In genomic region chr13:113630804-113631203, GRCh38 we compare ENCODE assay signal across 20 cellular contexts. TPM values are rescaled to one million over a fixed set of nuclear protein-coding genes. Genes with fewer than 3 reads are reported as not detected.
DNase-seq lines count a peak whose midpoint lies in the region; TF ChIP-seq lines count a peak whose summit lies in the region.
"Had no signal": no experiment of that assay in that cellular context is flagged by ENCODE, and none has a peak within 500 bp of the region (broad histone marks: within the 10 kb centered on the region; RNA-seq: fewer than 3 reads in every experiment).

No MANE protein-coding gene starts in this region.

- peak overlapping the region; percentile 51 for H3K27ac Mint-ChIP-seq in activated naive CD4-positive, alpha-beta T cell treated with anti-CD3 and anti-CD28 coated beads, Interleukin-2, amount 50 U/mL, for 24 hours
- H3K27ac Mint-ChIP-seq: HFFc6 had no signal

- intact Hi-C loops in posterior vena cava (cut with DNase I) = loop anchor here in 1 of 2 donors (2.0 to 5.0 kb wide), 2 partner anchors 38 to 989 kb away; no protein-coding TSS in a partner anchor

- H3K9me3 Mint-ChIP-seq in activated naive CD4-positive, alpha-beta T cell treated with anti-CD3 and anti-CD28 coated beads, Interleukin-2, amount 50 U/mL, for 24 hours = no peaks in the 10 kb centered on the region

- no peaks in the 10 kb centered on the region for H3K36me3 Mint-ChIP-seq in activated naive CD4-positive, alpha-beta T cell treated with anti-CD3 and anti-CD28 coated beads, Interleukin-2, amount 50 U/mL, for 24 hours

- H3K27me3 Mint-ChIP-seq in activated naive CD4-positive, alpha-beta T cell treated with anti-CD3 and anti-CD28 coated beads, Interleukin-2, amount 50 U/mL, for 24 hours = no peaks in the 10 kb centered on the region
- H3K27me3 Mint-ChIP-seq: CD4-positive, CD25-positive, alpha-beta regulatory T cell had no signal

- no peak for DNase-seq in activated naive CD4-positive, alpha-beta T cell (lab: John Stamatoyannopoulos, UW)
- DNase-seq in COR-L47 (lab: John Stamatoyannopoulos, UW) (peak; percentile 24), NCI-H345 treated with DMSO at 0.1 percent for 48 hours (lab: John Stamatoyannopoulos, UW; ENCODE audit: unreplicated experiment) (peak; percentile 80), posterior vena cava (ENCODE audit: low spot score) (peak; percentile 57), GM19240 (ENCODE audit: insufficient read length, low spot score) (no peak), GM13977 (ENCODE audit: low spot score) (no peak), SW 1271 (lab: John Stamatoyannopoulos, UW) (no peak)
- DNase-seq: AML-193; CD4-positive, CD25-positive, alpha-beta regulatory T cell; GF-D8; HFFc6; NCI-H1105 treated with DMSO at 0.1 percent for 48 hours; NCI-H2029 treated with DMSO at 0.1 percent for 48 hours had no signal

- H3K4me1 Mint-ChIP-seq in activated naive CD4-positive, alpha-beta T cell treated with anti-CD3 and anti-CD28 coated beads, Interleukin-2, amount 50 U/mL, for 24 hours = peaks cover 38% of the 10 kb centered on the region

- H3K4me3 Mint-ChIP-seq in activated naive CD4-positive, alpha-beta T cell treated with anti-CD3 and anti-CD28 coated beads, Interleukin-2, amount 50 U/mL, for 24 hours = no peak overlapping the region
- H3K4me3 Mint-ChIP-seq: CD4-positive, CD25-positive, alpha-beta regulatory T cell; HFFc6 had no signal

- in situ Hi-C loops in GM13977 (cut with MboI; ENCODE audit: low pct_unique_long_range_greater_than_20kb, low sequenced_read_pairs, unreplicated experiment) = no loop called here

- TF ChIP-seq CTCF in GM13977 (IDR thresholded peaks at IDR 0.05; ENCODE audit: extremely low read depth, insufficient read depth, missing control alignments) = no peak

RNA-seq across cellular contexts. Expression of gene ATP4B, which starts 27.2 kb away (rescaled TPM):
- total RNA-seq in posterior vena cava = not detected
- total RNA-seq: CD4-positive, CD25-positive, alpha-beta regulatory T cell; H1; HFFc6; MCF 10A; NCI-H460; OCI-LY7; RPMI7951; SJSA1 had no signal

RNA-seq across cellular contexts. Expression of gene GRK1, which starts 36.2 kb away (rescaled TPM):
- total RNA-seq in posterior vena cava = not detected
- total RNA-seq: CD4-positive, CD25-positive, alpha-beta regulatory T cell; H1; HFFc6; MCF 10A; NCI-H460; OCI-LY7; RPMI7951 had no signal

RNA-seq across cellular contexts. Expression of gene TFDP1, which starts 46.3 kb away (rescaled TPM):
- total RNA-seq in posterior vena cava = 10 to 100 TPM; 36.6 to 40.3 TPM

Comparison
In these comparisons a context has a peak if more than half of its experiments do, and no peak if none do; other contexts are left out.
1. DNase-seq: peak in COR-L47 (single experiment), NCI-H345 treated with DMSO at 0.1 percent for 48 hours (single experiment) and posterior vena cava (single experiment); none in activated naive CD4-positive, alpha-beta T cell (0 of 4), GM19240 (single experiment), GM13977 (single experiment) and SW 1271 (0 of 2).